In genomic region chr18:48950536-48951447, GRCh38 we compare ENCODE assay signal across 8 cellular contexts. TPM values are rescaled to one million over a fixed set of nuclear protein-coding genes. Genes with fewer than 3 reads are reported as not detected.
A peak's percentile ranks its signal among the peaks of the same experiment; 100 is the strongest.
DNase-seq lines count a peak whose midpoint lies in the region; ATAC-seq and TF ChIP-seq lines count a peak whose summit lies in the region.

Gene SMAD7 (minus strand): TSS chr18:48950965. CDS start chr18:48950424, 541 bp downstream.

- H3K9ac ChIP-seq in duodenal mucosa (ENCODE audit: low read depth in 1 of 2, low read length in 2 of 2) = peak within 1 kb of the TSS; percentile 84 to 94

- intact Hi-C loops in mucosa of descending colon (cut with DNase I, micrococcal nuclease) = no loop called here
- intact Hi-C loops in vagina (cut with DNase I) = loop anchor here (5.0 to 10.0 kb wide), 2 partner anchors 173 to 266 kb away; no protein-coding TSS in a partner anchor

- TF ChIP-seq CTCF in mucosa of descending colon (IDR thresholded peaks at IDR 0.05) = no peak
- TF ChIP-seq CTCF in vagina (IDR thresholded peaks at IDR 0.05) = no peak

- H3K4me1 ChIP-seq in duodenal mucosa (ENCODE audit: control insufficient read depth in 1 of 2, insufficient read depth in 2 of 2, low read length in 2 of 2) = peaks cover 32 to 35% of the 10 kb centered on the region in 2 donors
- peaks cover 24% of the 10 kb centered on the region for H3K4me1 ChIP-seq in mucosa of descending colon (ENCODE audit: low read depth)
- peaks cover 53% of the 10 kb centered on the region for H3K4me1 ChIP-seq in vagina

- H3K4me3 ChIP-seq in duodenal mucosa (ENCODE audit: low read depth in 1 of 2, low read length in 2 of 2) (peak within 1 kb of the TSS; percentile 93 to 94), mucosa of descending colon (peak within 1 kb of the TSS; percentile 86), vagina (peak within 1 kb of the TSS; percentile 72 to 89)

- H3K36me3 ChIP-seq in duodenal mucosa (ENCODE audit: control insufficient read depth in 1 of 2, insufficient read depth in 2 of 2, low read length in 2 of 2) (peaks cover 0 to 3% of the 10 kb centered on the region in 2 donors), mucosa of descending colon (ENCODE audit: low read depth) (no peaks in the 10 kb centered on the region), vagina (peaks cover 0 to under 1% of the 10 kb centered on the region in 2 donors)

- DNase-seq in NCI-H2227 (lab: John Stamatoyannopoulos, UW; ENCODE audit: unreplicated experiment) (peak; percentile 35), NCI-H2227 treated with DMSO at 0.1 percent for 48 hours (lab: John Stamatoyannopoulos, UW) (no peak), OCI-M1 (lab: John Stamatoyannopoulos, UW) (peak; percentile 69), mucosa of descending colon (peak; percentile 60 to 72 (median 70)), vagina (ENCODE audit: extremely low spot score in 2 of 2) (no peak), NCI-H2081 (lab: John Stamatoyannopoulos, UW) (no peak), Ammon's horn (ENCODE audit: low spot score) (no peak)

- H3K9me3 ChIP-seq in duodenal mucosa (ENCODE audit: control insufficient read depth in 1 of 2, low read length in 2 of 2) (no peaks in the 10 kb centered on the region), mucosa of descending colon (no peaks in the 10 kb centered on the region), vagina (no peaks in the 10 kb centered on the region)

- no peaks in the 10 kb centered on the region for H3K27me3 ChIP-seq in duodenal mucosa (ENCODE audit: control insufficient read depth in 1 of 2, insufficient read depth in 2 of 2, low read length in 2 of 2)
- no peaks in the 10 kb centered on the region for H3K27me3 ChIP-seq in vagina

- no peak for TF ChIP-seq POLR2A in vagina (IDR thresholded peaks at IDR 0.05)

- peak within 1 kb of the TSS; percentile 93 for H3K27ac ChIP-seq in duodenal mucosa (ENCODE audit: low read depth, low read length)
- H3K27ac ChIP-seq in vagina = peak within 1 kb of the TSS; percentile 94

- ATAC-seq in mucosa of descending colon = no peak

RNA-seq across cellular contexts. Expression of gene SMAD7, which starts in this region (rescaled TPM):
- total RNA-seq in mucosa of descending colon = 10 to 100 TPM; 22.3 to 67.4 (median 33.1) TPM
- total RNA-seq in vagina = 34.1 TPM

Comparison
In these comparisons a context has a peak if more than half of its experiments do, and no peak if none do; other contexts are left out.
1. DNase-seq: peak in NCI-H2227 (single experiment), OCI-M1 (single experiment) and mucosa of descending colon (3 of 3); none in NCI-H2227 treated with DMSO at 0.1 percent for 48 hours (single experiment), vagina (0 of 2), NCI-H2081 (0 of 2) and Ammon's horn (single experiment).
2. Peak in every context shown above with its lines, with median percentiles within 50 percentile points of each other: H3K4me3 ChIP-seq.